ENCODE assay signal across 15 cellular contexts in genomic region chrX:10677490-10677889, GRCh38. TPM values are rescaled to one million over a fixed set of nuclear protein-coding genes. Genes with fewer than 3 reads are reported as not detected.
DNase-seq lines count a peak whose midpoint lies in the region; ATAC-seq and TF ChIP-seq lines count a peak whose summit lies in the region.
"Had no signal": no experiment of that assay in that cellular context is flagged by ENCODE, and none has a peak within 500 bp of the region (broad histone marks: within the 10 kb centered on the region; RNA-seq: fewer than 3 reads in every experiment).

No MANE protein-coding gene starts in this region.

- in situ Hi-C loops in G401 (cut with HindIII; ENCODE audit: low sequenced_read_pairs) = no loop called here

- TF ChIP-seq CTCF in AG10803 (conservative IDR thresholded peaks at IDR 0.05; ENCODE audit: low read length) = no peak

- no peak for ATAC-seq in GM19035 (IDR thresholded peaks at IDR 0.05; ENCODE audit: unreplicated experiment)
- ATAC-seq in GM21576 (IDR thresholded peaks at IDR 0.05; ENCODE audit: unreplicated experiment) = no peak
- ATAC-seq: activated CD8-positive, alpha-beta T cell treated with anti-CD3 and anti-CD28 coated beads, Interleukin-2, amount 10 ng/mL, durations not matched to agents 7 days and 5 days had no signal

- DNase-seq in AG10803 (ENCODE audit: low read depth) = peak; percentile 62
- DNase-seq in G401 (ENCODE audit: low spot score) = peak; percentile 85
- peak in 30 of 58 donors; percentile 0 to 25 (median 7) for DNase-seq in anterior cingulate cortex (lab: John Stamatoyannopoulos, UW)
- DNase-seq in islet precursor cell = peak; percentile 57
- no peak for DNase-seq in H4 (ENCODE audit: low spot score)
- DNase-seq in hepatic stellate cell (ENCODE audit: low spot score) = no peak
- DNase-seq: activated CD8-positive, alpha-beta T cell treated with anti-CD3 and anti-CD28 coated beads, Interleukin-2, amount 10 ng/mL, durations not matched to agents 7 days and 5 days; activated effector memory CD4-positive, alpha-beta T cell treated with Interleukin-2 at 50 U/mL for 16 hours; GF-D8; heart left ventricle; NCI-H774; stomach had no signal

- no peak overlapping the region for H3K4me3 ChIP-seq in AG10803 (ENCODE audit: low read length)
- H3K4me3 ChIP-seq: BLaER1, heart left ventricle, stomach had no signal

RNA-seq across cellular contexts. Expression of gene MID1, which starts 57.1 kb away (rescaled TPM):
- total RNA-seq in G401 (2014; rRNA removed; shearing (Covaris generic)) = 0.06 and 0.07 TPM in 2 replicates
- 9.1 and 14.3 TPM in 2 replicates for total RNA-seq in H4 (2014; rRNA removed; shearing (Covaris generic))

Comparison
In these comparisons a context has a peak if more than half of its experiments do, and no peak if none do; other contexts are left out.
1. DNase-seq: peak in AG10803 (single experiment), G401 (single experiment), anterior cingulate cortex (30 of 58) and islet precursor cell (single experiment); none in H4 (single experiment) and hepatic stellate cell (single experiment).